9 cellular contexts compared by ENCODE assay signal in the genomic region with DNA sequence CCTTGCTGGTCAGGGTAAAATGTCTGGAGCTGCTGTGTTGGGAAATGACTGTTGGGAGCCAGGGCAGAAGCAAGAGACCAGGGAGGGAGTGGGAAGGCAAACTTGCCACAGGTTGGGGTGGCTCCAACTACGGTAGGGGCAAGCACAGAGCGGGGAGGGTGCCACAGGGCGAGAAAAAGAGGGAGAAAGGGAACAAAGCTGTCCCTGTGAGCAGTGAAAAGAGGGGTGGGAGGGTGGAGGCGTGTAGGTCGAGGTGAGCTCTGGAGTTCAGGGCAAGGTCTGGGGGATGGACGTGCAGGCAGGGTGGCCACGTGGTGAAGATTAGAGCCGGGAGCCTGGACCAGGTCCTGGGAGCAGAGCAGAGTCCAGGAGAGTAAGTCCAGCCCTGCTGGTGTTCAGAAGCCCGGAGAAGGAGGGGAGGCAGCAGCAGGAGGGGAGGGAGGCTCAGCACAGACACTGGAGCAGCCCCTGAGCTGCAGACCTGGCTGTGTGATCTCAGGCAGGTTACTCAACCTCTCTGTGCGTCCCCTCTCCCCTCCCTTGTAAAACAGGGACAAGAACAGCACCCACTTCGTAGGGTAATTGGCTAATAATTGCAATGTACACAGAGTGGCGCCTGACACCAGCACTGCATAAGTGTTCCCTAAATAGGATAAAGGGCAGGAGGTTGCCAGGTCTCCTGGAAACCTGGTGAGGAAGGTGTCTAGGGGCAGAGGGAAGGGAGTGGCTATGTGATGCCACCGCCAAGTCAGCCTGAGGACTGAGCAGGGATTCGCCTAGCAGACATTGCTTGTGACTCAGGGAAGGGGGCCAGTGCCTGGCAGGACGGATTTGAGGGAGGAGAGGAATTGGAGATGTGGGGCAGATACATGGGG. TPM values are rescaled to one million over a fixed set of nuclear protein-coding genes. Genes with fewer than 3 reads are reported as not detected.
A peak's percentile ranks its signal among the peaks of the same experiment; 100 is the strongest.
DNase-seq lines count a peak whose midpoint lies in the region; ATAC-seq and TF ChIP-seq lines count a peak whose summit lies in the region.
"Had no signal": no experiment of that assay in that cellular context is flagged by ENCODE, and none has a peak within 500 bp of the region (broad histone marks: within the 10 kb centered on the region; RNA-seq: fewer than 3 reads in every experiment).

No MANE protein-coding gene starts in this region.

- ATAC-seq in HG03432 (IDR thresholded peaks at IDR 0.05; ENCODE audit: unreplicated experiment): no peak

- H3K4me3 ChIP-seq in left ventricle myocardium inferior (no peak overlapping the region), mesodermal cell (ENCODE audit: extremely low read depth, insufficient read depth, low read length, poor library complexity, severe bottlenecking) (no peak overlapping the region), vagina (no peak overlapping the region), SJCRH30 (no peak overlapping the region)

- intact Hi-C loops in left ventricle myocardium inferior (cut with micrococcal nuclease) (no loop called here), cardiac septum (cut with DNase I) (loop anchor here (10.0 kb wide), 1 partner anchor 174 kb away; a partner anchor contains a TSS), vagina (cut with DNase I) (no loop called here)

- DNase-seq in left ventricle myocardium inferior (no peak), cardiac septum (ENCODE audit: low spot score) (no peak), vagina (ENCODE audit: extremely low spot score in 2 of 2) (no peak), SJCRH30 (no peak), NCI-H526 (lab: John Stamatoyannopoulos, UW) (no peak)
- DNase-seq: NCI-H1048 had no signal

- H3K36me3 ChIP-seq in left ventricle myocardium inferior (peaks cover 3% of the 10 kb centered on the region), mesodermal cell (ENCODE audit: control insufficient read depth, insufficient read depth, low read length) (peaks cover 8% of the 10 kb centered on the region), vagina (no peaks in the 10 kb centered on the region), SJCRH30 (peaks cover 3% of the 10 kb centered on the region; the same call in 1 of the 2 replicates)

- H3K27me3 ChIP-seq in left ventricle myocardium inferior (ENCODE audit: low read depth): no peaks in the 10 kb centered on the region
- H3K27me3 ChIP-seq in vagina: no peaks in the 10 kb centered on the region
- H3K27me3 ChIP-seq in SJCRH30: no peaks in the 10 kb centered on the region

- 40 to 58% (median 51%) methylated on average over 15 of the region's 15 CpGs for WGBS in adipose tissue, 3 donors
- 83 to 91% methylated on average over 10 of the region's 15 CpGs for WGBS in mesodermal cell (ENCODE audit: insufficient coverage in 2 of 2), 2 experiments

- no peak for TF ChIP-seq POLR2A in vagina (IDR thresholded peaks at IDR 0.05)

- peaks cover 78% of the 10 kb centered on the region for H3K4me1 ChIP-seq in left ventricle myocardium inferior
- peaks cover 26% of the 10 kb centered on the region for H3K4me1 ChIP-seq in mesodermal cell (ENCODE audit: control insufficient read depth, insufficient read depth, low read length, poor library complexity, severe bottlenecking)
- peaks cover 64% of the 10 kb centered on the region for H3K4me1 ChIP-seq in vagina
- H3K4me1 ChIP-seq in SJCRH30: peaks cover 9% of the 10 kb centered on the region

- TF ChIP-seq CTCF in left ventricle myocardium inferior (IDR thresholded peaks at IDR 0.05; ENCODE audit: borderline replicate concordance): no peak
- TF ChIP-seq CTCF in vagina (IDR thresholded peaks at IDR 0.05): no peak

- H3K9me3 ChIP-seq in left ventricle myocardium inferior (replicated peaks) (peaks cover 8% of the 10 kb centered on the region), mesodermal cell (ENCODE audit: control insufficient read depth, low read length) (peaks cover 4% of the 10 kb centered on the region), vagina (no peaks in the 10 kb centered on the region), SJCRH30 (replicated peaks) (no peaks in the 10 kb centered on the region)

- H3K27ac ChIP-seq in left ventricle myocardium inferior (replicated peaks) (peak overlapping the region; percentile 99), adipose tissue (ENCODE audit: low read depth, low read length) (peak overlapping the region; percentile 40), mesodermal cell (ENCODE audit: low read depth, low read length, severe bottlenecking) (peak overlapping the region; percentile 8), vagina (peak overlapping the region; percentile 99), SJCRH30 (no peak overlapping the region)

RNA-seq across cellular contexts. Expression of a gene that starts 3.2 kb away (rescaled TPM):
- total RNA-seq in left ventricle myocardium inferior (140 TPM), cardiac septum (125 TPM), vagina (83.7 TPM)
- polyA plus RNA-seq in adipose tissue: 100 to 1,000 TPM in 2 of 3 donors, 10 to 100 TPM in 1; 86.3 to 393 (median 226) TPM
- 223 TPM for polyA plus RNA-seq in mesodermal cell (2013, experiment 1 of 2)
- 199 TPM for polyA plus RNA-seq in mesodermal cell (2013, experiment 2 of 2)
- 176 and 183 TPM in 2 replicates for total RNA-seq in SJCRH30 (2014; rRNA removed; shearing (Covaris generic))

RNA-seq across cellular contexts. Expression of a gene that starts 5.4 kb away (rescaled TPM):
- 327 TPM for total RNA-seq in left ventricle myocardium inferior
- 243 TPM for total RNA-seq in cardiac septum
- 1,000 to 10,000 TPM in 2 of 3 donors, 100 to 1,000 TPM in 1; 205 to 2,242 (median 1,517) TPM for polyA plus RNA-seq in adipose tissue
- 579 TPM for polyA plus RNA-seq in mesodermal cell (2013, experiment 1 of 2)
- polyA plus RNA-seq in mesodermal cell (2013, experiment 2 of 2): 487 TPM
- 524 TPM for total RNA-seq in vagina
- 232 and 290 TPM in 2 replicates for total RNA-seq in SJCRH30 (2014; rRNA removed; shearing (Covaris generic))

RNA-seq across cellular contexts. Expression of a gene that starts 31.4 kb away (rescaled TPM):
- total RNA-seq in left ventricle myocardium inferior: 4.8 TPM
- total RNA-seq in cardiac septum: 3.7 TPM
- 10 to 100 TPM; 10.1 to 22.3 (median 14.7) TPM for polyA plus RNA-seq in adipose tissue
- polyA plus RNA-seq in mesodermal cell (2013, experiment 1 of 2): 5.1 TPM
- polyA plus RNA-seq in mesodermal cell (2013, experiment 2 of 2): 3.8 TPM
- 36.8 TPM for total RNA-seq in vagina
- total RNA-seq in SJCRH30 (2014; rRNA removed; shearing (Covaris generic)): 2.9 TPM in 2 replicates

RNA-seq across cellular contexts. Expression of a gene that starts 58.5 kb away (rescaled TPM):
- 9.3 TPM for total RNA-seq in left ventricle myocardium inferior
- 10.5 TPM for total RNA-seq in cardiac septum
- polyA plus RNA-seq in adipose tissue: 10 to 100 TPM in 2 of 3 donors, 1 to 10 TPM in 1; 9.6 to 26.2 (median 14.7) TPM
- polyA plus RNA-seq in mesodermal cell (2013, experiment 1 of 2): 12.9 TPM
- 13.2 TPM for polyA plus RNA-seq in mesodermal cell (2013, experiment 2 of 2)
- 29.5 TPM for total RNA-seq in vagina
- 7.8 and 11.0 TPM in 2 replicates for total RNA-seq in SJCRH30 (2014; rRNA removed; shearing (Covaris generic))
